24 cellular contexts compared by ENCODE assay signal in genomic region chr2:140943867-140944266, GRCh38.
"Had no signal": no experiment of that assay in that cellular context is flagged by ENCODE, and none has a peak within 500 bp of the region (broad histone marks: within the 10 kb centered on the region; RNA-seq: fewer than 3 reads in every experiment).

No MANE protein-coding gene starts in this region.

- H3K4me1 ChIP-seq: esophagus squamous epithelium, prostate gland, right atrium auricular region, tibial artery had no signal

- H3K4me1 Mint-ChIP-seq: activated T-helper 17 cell treated with anti-CD3 and anti-CD28 coated beads, Interleukin-2, amount 50 U/mL, for 72 hours; brain; naive B cell; stimulated activated effector memory CD8-positive, alpha-beta T cell treated with anti-CD3 and anti-CD28 coated beads, Interleukin-12 subunit alpha, Interleukin-12 subunit beta, amount 100 ng/mL, for 72 hours; stimulated activated naive CD8-positive, alpha-beta T cell treated with anti-CD3 and anti-CD28 coated beads, Interleukin-15, amount 100 ng/mL, for 72 hours had no signal

- H3K4me3 Mint-ChIP-seq: activated T-cell treated with anti-CD3 and anti-CD28 coated beads, Interleukin-2, amount 50 U/mL, for 24 hours; activated T-helper 17 cell treated with anti-CD3 and anti-CD28 coated beads, Interleukin-2, amount 50 U/mL, for 72 hours; brain; naive B cell; stimulated activated effector memory CD8-positive, alpha-beta T cell treated with anti-CD3 and anti-CD28 coated beads, Interleukin-12 subunit alpha, Interleukin-12 subunit beta, amount 100 ng/mL, for 72 hours; stimulated activated naive CD8-positive, alpha-beta T cell treated with anti-CD3 and anti-CD28 coated beads, Interleukin-15, amount 100 ng/mL, for 72 hours had no signal

- H3K27ac ChIP-seq: esophagus squamous epithelium, prostate gland, right atrium auricular region, tibial artery, WERI-Rb-1 had no signal

- H3K27me3 Mint-ChIP-seq: activated T-cell treated with anti-CD3 and anti-CD28 coated beads, Interleukin-2, amount 50 U/mL, for 24 hours; activated T-helper 17 cell treated with anti-CD3 and anti-CD28 coated beads, Interleukin-2, amount 50 U/mL, for 72 hours; brain; naive B cell; stimulated activated naive CD8-positive, alpha-beta T cell treated with anti-CD3 and anti-CD28 coated beads, Interleukin-15, amount 100 ng/mL, for 72 hours had no signal

- H3K27ac Mint-ChIP-seq: activated naive CD4-positive, alpha-beta T cell treated with anti-CD3 and anti-CD28 coated beads, Interleukin-2, amount 50 U/mL, for 72 hours; activated T-cell treated with anti-CD3 and anti-CD28 coated beads, Interleukin-2, amount 50 U/mL, for 24 hours; activated T-helper 17 cell treated with anti-CD3 and anti-CD28 coated beads, Interleukin-2, amount 50 U/mL, for 72 hours; brain; naive B cell; stimulated activated effector memory CD8-positive, alpha-beta T cell treated with anti-CD3 and anti-CD28 coated beads, Interleukin-12 subunit alpha, Interleukin-12 subunit beta, amount 100 ng/mL, for 72 hours; stimulated activated naive CD8-positive, alpha-beta T cell treated with anti-CD3 and anti-CD28 coated beads, Interleukin-15, amount 100 ng/mL, for 72 hours had no signal

- H3K36me3 Mint-ChIP-seq: activated naive CD4-positive, alpha-beta T cell treated with anti-CD3 and anti-CD28 coated beads, Interleukin-2, amount 50 U/mL, for 72 hours; brain; naive B cell; stimulated activated effector memory CD8-positive, alpha-beta T cell treated with anti-CD3 and anti-CD28 coated beads, Interleukin-12 subunit alpha, Interleukin-12 subunit beta, amount 100 ng/mL, for 72 hours had no signal

- H3K36me3 ChIP-seq: esophagus squamous epithelium, prostate gland, right atrium auricular region, tibial artery, WERI-Rb-1 had no signal

- DNase-seq: activated CD4-positive, alpha-beta T cell treated with anti-CD3 and anti-CD28 coated beads for 1 hour; activated CD4-positive, alpha-beta T cell treated with anti-CD3 and anti-CD28 coated beads, Interleukin-2, amount 50 U/mL, for 4 hours; activated CD8-positive, alpha-beta memory T cell treated with anti-CD3 and anti-CD28 coated beads for 24 hours; activated CD8-positive, alpha-beta memory T cell treated with anti-CD3 and anti-CD28 coated beads, Interleukin-2, amount 50 U/mL, for 4 hours; activated T-cell treated with anti-CD3 and anti-CD28 coated beads, Interleukin-2, amount 50 U/mL, for 24 hours; aorta; caudate nucleus; effector memory CD4-positive, alpha-beta T cell; esophagus squamous epithelium; kidney; naive B cell; stimulated activated CD4-positive, alpha-beta T cell treated with anti-CD3 and anti-CD28 coated beads, Interleukin-12 subunit alpha, Interleukin-12 subunit beta, amount 100 ng/mL, for 4 hours; stimulated activated naive CD8-positive, alpha-beta T cell treated with anti-CD3 and anti-CD28 coated beads, Interleukin-15, amount 100 ng/mL, for 72 hours; T-helper 1 cell; tibial artery; WERI-Rb-1 had no signal

- H3K9me3 ChIP-seq: esophagus squamous epithelium, prostate gland, right atrium auricular region, tibial artery had no signal

- H3K4me3 ChIP-seq: esophagus squamous epithelium, lung, prostate gland, right atrium auricular region, tibial artery had no signal

- H3K27me3 ChIP-seq: esophagus squamous epithelium, right atrium auricular region, tibial artery had no signal

- ATAC-seq: activated naive CD4-positive, alpha-beta T cell treated with anti-CD3 and anti-CD28 coated beads, Interleukin-2, amount 50 U/mL, for 72 hours; activated T-helper 17 cell treated with anti-CD3 and anti-CD28 coated beads, Interleukin-2, amount 50 U/mL, for 72 hours; left lobe of liver; stimulated activated effector memory CD8-positive, alpha-beta T cell treated with anti-CD3 and anti-CD28 coated beads, Interleukin-12 subunit alpha, Interleukin-12 subunit beta, amount 100 ng/mL, for 72 hours; stimulated activated naive CD8-positive, alpha-beta T cell treated with anti-CD3 and anti-CD28 coated beads, Interleukin-15, amount 100 ng/mL, for 72 hours had no signal
